Comparison of ENCODE assay signal across 1 cellular context in genomic region chr14:59570122-59570521, GRCh38.
TF ChIP-seq lines count a peak whose summit lies in the region.

No MANE protein-coding gene starts in this region.

TF ChIP-seq in GM12878, 131 proteins besides CTCF, POLR2A, EP300 and RAD21 (continued from another document):
- TF ChIP-seq PKNOX1 (IDR thresholded peaks at IDR 0.05) (no peak), SMC3 (IDR thresholded peaks at IDR 0.05; ENCODE audit: borderline replicate concordance, low read length) (no peak), ZNF622 (IDR thresholded peaks at IDR 0.05) (no peak), ETV6 (conservative IDR thresholded peaks at IDR 0.05 in 1 of 2, IDR thresholded peaks at IDR 0.05 in 1 of 2; ENCODE audit: borderline replicate concordance in 1 of 2, low read depth in 1 of 2) (no peak), STAT3 (IDR thresholded peaks at IDR 0.05; ENCODE audit: low read depth, low read length) (no peak), MEF2A (IDR thresholded peaks at IDR 0.05; ENCODE audit: insufficient read depth, low read depth, low read length) (no peak)
